Comparison of ENCODE assay signal across 1 cellular context in genomic region chr2:70948350-70949003, GRCh38.
A peak's percentile ranks its signal among the peaks of the same experiment; 100 is the strongest.
TF ChIP-seq lines count a peak whose summit lies in the region.

No MANE protein-coding gene starts in this region.

TF ChIP-seq in HepG2, 621 proteins besides CTCF, POLR2A, EP300 and RAD21 (continued from another document):
- TF ChIP-seq ZBTB33 (CRISPR knock-in tag; IDR thresholded peaks at IDR 0.05): peak; percentile 68
- TF ChIP-seq RBM39 (IDR thresholded peaks at IDR 0.05; ENCODE audit: low read depth, low read length, poor library complexity, severe bottlenecking): no peak
- no peak for TF ChIP-seq SP1 (IDR thresholded peaks at IDR 0.05)
- TF ChIP-seq SP1 (CRISPR knock-in tag; IDR thresholded peaks at IDR 0.05): peak; percentile 68
- no peak for TF ChIP-seq ZNF33B (CRISPR knock-in tag; IDR thresholded peaks at IDR 0.05)
- peak; percentile 84 for TF ChIP-seq ZFX (CRISPR knock-in tag; IDR thresholded peaks at IDR 0.05; ENCODE audit: low read depth)
- TF ChIP-seq GMEB1 (CRISPR knock-in tag; IDR thresholded peaks at IDR 0.05; ENCODE audit: borderline replicate concordance): no peak
- no peak for TF ChIP-seq MZF1 (CRISPR knock-in tag; IDR thresholded peaks at IDR 0.05; ENCODE audit: borderline replicate concordance)
- TF ChIP-seq NCOA5 (CRISPR knock-in tag; IDR thresholded peaks at IDR 0.05): no peak
- TF ChIP-seq ZSCAN20 (CRISPR knock-in tag; IDR thresholded peaks at IDR 0.05; ENCODE audit: borderline replicate concordance): peak; percentile 57; the same call in 1 of the 2 replicates
- TF ChIP-seq GZF1 (CRISPR knock-in tag; IDR thresholded peaks at IDR 0.05): 0 out of 2 replicates have a peak, but pooled peaks have one; percentile 71
- TF ChIP-seq PRDM10 (CRISPR knock-in tag; IDR thresholded peaks at IDR 0.05; ENCODE audit: low read depth): no peak
- TF ChIP-seq ZNF431 (CRISPR knock-in tag; IDR thresholded peaks at IDR 0.05; ENCODE audit: borderline replicate concordance, low read depth): 0 out of 2 replicates have a peak, but pooled peaks have one; percentile 44
- peak; percentile 59; the same call in 1 of the 2 replicates for TF ChIP-seq ZNF280D (CRISPR knock-in tag; IDR thresholded peaks at IDR 0.05)
- TF ChIP-seq ZFP36L2 (CRISPR knock-in tag; IDR thresholded peaks at IDR 0.05): no peak
- peak; percentile 62 for TF ChIP-seq MED1 (CRISPR knock-in tag; IDR thresholded peaks at IDR 0.05)
- TF ChIP-seq E2F5 (CRISPR knock-in tag; conservative IDR thresholded peaks at IDR 0.05): 0 out of 2 replicates have a peak, but pooled peaks have one; percentile 47
TF ChIP-seq in HepG2: peak in this region for 175.
